10 cellular contexts compared by ENCODE assay signal in the genomic region with DNA sequence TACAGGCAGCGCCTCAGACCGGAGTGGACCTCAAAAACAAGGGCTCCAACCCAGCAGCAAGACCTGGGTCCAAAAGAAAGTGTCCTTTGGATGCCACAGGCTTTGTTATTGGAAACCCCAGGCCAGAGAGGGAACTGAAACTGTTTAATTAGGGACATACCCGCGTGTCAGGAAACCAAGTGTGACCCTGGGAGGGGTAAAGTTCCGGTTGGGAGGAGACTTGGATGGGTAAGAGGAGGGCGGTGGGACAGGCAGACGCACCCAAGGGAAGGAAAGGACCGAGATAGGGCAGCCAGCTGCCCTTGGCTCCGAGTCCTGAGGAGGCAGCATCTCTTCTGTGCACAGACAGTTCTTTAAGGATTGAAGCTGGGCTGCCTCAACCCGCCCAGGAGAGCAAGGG.
A peak's percentile ranks its signal among the peaks of the same experiment; 100 is the strongest.
DNase-seq lines count a peak whose midpoint lies in the region; ATAC-seq and TF ChIP-seq lines count a peak whose summit lies in the region.
"Had no signal": no experiment of that assay in that cellular context is flagged by ENCODE, and none has a peak within 500 bp of the region (broad histone marks: within the 10 kb centered on the region; RNA-seq: fewer than 3 reads in every experiment).

No MANE protein-coding gene starts in this region.

- H3K9me3 ChIP-seq in lower lobe of right lung: no peaks in the 10 kb centered on the region
- no peaks in the 10 kb centered on the region for H3K9me3 ChIP-seq in neural progenitor cell (ENCODE audit: low read depth)
- H3K9me3 ChIP-seq: thyroid gland had no signal

- peaks cover 5% of the 10 kb centered on the region for H3K9me3 Mint-ChIP-seq in neural progenitor cell
- H3K9me3 Mint-ChIP-seq in T-helper 2 cell treated with Interferon-gamma antibody and Interleukin-4, amounts not matched to agents 5 μg/mL and 100 μg/mL, for 36 hours: no peaks in the 10 kb centered on the region
- H3K9me3 Mint-ChIP-seq in activated naive CD8-positive, alpha-beta T cell treated with anti-CD3 and anti-CD28 coated beads, Interleukin-2, amount 50 U/mL, for 24 hours: no peaks in the 10 kb centered on the region

- H3F3A ChIP-seq in neural progenitor cell (ENCODE audit: low read depth): no peaks in the 10 kb centered on the region

- H2AFZ ChIP-seq in neural progenitor cell (replicated peaks): no peak overlapping the region

- TF ChIP-seq CTCF in lower lobe of right lung (IDR thresholded peaks at IDR 0.05) (no peak), neural progenitor cell (IDR thresholded peaks at IDR 0.05) (no peak)

- intact Hi-C loops in lower lobe of right lung (cut with DNase I): no loop called here

- H3K36me3 Mint-ChIP-seq in neural progenitor cell: peaks cover 2% of the 10 kb centered on the region
- H3K36me3 Mint-ChIP-seq in T-helper 2 cell treated with Interferon-gamma antibody and Interleukin-4, amounts not matched to agents 5 μg/mL and 100 μg/mL, for 36 hours (ENCODE audit: low read depth): no peaks in the 10 kb centered on the region
- no peaks in the 10 kb centered on the region for H3K36me3 Mint-ChIP-seq in activated naive CD8-positive, alpha-beta T cell treated with anti-CD3 and anti-CD28 coated beads, Interleukin-2, amount 50 U/mL, for 24 hours (ENCODE audit: low read depth)

- no peak overlapping the region for H3K9ac ChIP-seq in neural progenitor cell

- H3K36me3 ChIP-seq in lower lobe of right lung (no peaks in the 10 kb centered on the region), neural progenitor cell (no peaks in the 10 kb centered on the region)
- H3K36me3 ChIP-seq: thyroid gland had no signal

- no peak overlapping the region for H3K27ac Mint-ChIP-seq in neural progenitor cell
- H3K27ac Mint-ChIP-seq in T-helper 2 cell treated with Interferon-gamma antibody and Interleukin-4, amounts not matched to agents 5 μg/mL and 100 μg/mL, for 36 hours: no peak overlapping the region
- no peak overlapping the region for H3K27ac Mint-ChIP-seq in activated naive CD8-positive, alpha-beta T cell treated with anti-CD3 and anti-CD28 coated beads, Interleukin-2, amount 50 U/mL, for 24 hours

- peaks cover 11% of the 10 kb centered on the region for H3K27me3 Mint-ChIP-seq in neural progenitor cell (ENCODE audit: insufficient read depth, low read depth)
- no peaks in the 10 kb centered on the region for H3K27me3 Mint-ChIP-seq in T-helper 2 cell treated with Interferon-gamma antibody and Interleukin-4, amounts not matched to agents 5 μg/mL and 100 μg/mL, for 36 hours (ENCODE audit: low read depth)
- H3K27me3 Mint-ChIP-seq in activated naive CD8-positive, alpha-beta T cell treated with anti-CD3 and anti-CD28 coated beads, Interleukin-2, amount 50 U/mL, for 24 hours: peaks cover under 1% of the 10 kb centered on the region

- no peak overlapping the region for H3K4me2 ChIP-seq in neural progenitor cell

- H3K4me3 ChIP-seq in lower lobe of right lung (no peak overlapping the region), neural progenitor cell (no peak overlapping the region)
- H3K4me3 ChIP-seq: SK-N-MC, thyroid gland had no signal

- peak overlapping the region; percentile 44 for H3K27ac ChIP-seq in lower lobe of right lung
- H3K27ac ChIP-seq in neural progenitor cell: no peak overlapping the region
- H3K27ac ChIP-seq: SK-N-MC, thyroid gland had no signal

- peak; percentile 86 for ATAC-seq in GM18511 (IDR thresholded peaks at IDR 0.05; ENCODE audit: unreplicated experiment)
- ATAC-seq in GM21529 (IDR thresholded peaks at IDR 0.05; ENCODE audit: unreplicated experiment): peak; percentile 88
- ATAC-seq in HG03439 (IDR thresholded peaks at IDR 0.05; ENCODE audit: unreplicated experiment): peak; percentile 65
- peak in 1 of 2 donors; percentile 47 for ATAC-seq in lower lobe of right lung
- no peak for ATAC-seq in activated naive CD8-positive, alpha-beta T cell treated with anti-CD3 and anti-CD28 coated beads, Interleukin-2, amount 50 U/mL, for 24 hours

- no peaks in the 10 kb centered on the region for H3K79me2 ChIP-seq in neural progenitor cell (ENCODE audit: low read depth)

- H3K4me1 ChIP-seq in lower lobe of right lung (peaks cover 41% of the 10 kb centered on the region), neural progenitor cell (peaks cover 4% of the 10 kb centered on the region)

- H4K20me1 ChIP-seq in neural progenitor cell (ENCODE audit: low read depth): no peaks in the 10 kb centered on the region

- DNase-seq in lower lobe of right lung (no peak), neural progenitor cell (ENCODE audit: low spot score) (no peak), DMS114 treated with DMSO at 0.1 percent for 48 hours (lab: John Stamatoyannopoulos, UW; ENCODE audit: unreplicated experiment) (no peak)
- no peak for DNase-seq in T-helper 2 cell treated with Interferon-gamma antibody and Interleukin-4, amounts not matched to agents 5 μg/mL and 100 μg/mL, for 36 hours (ENCODE audit: low spot score)
- no peak for DNase-seq in activated naive CD8-positive, alpha-beta T cell treated with anti-CD3 and anti-CD28 coated beads, Interleukin-2, amount 50 U/mL, for 24 hours
- DNase-seq: thyroid gland had no signal

- H3K27me3 ChIP-seq in lower lobe of right lung (ENCODE audit: low read depth) (no peaks in the 10 kb centered on the region), neural progenitor cell (no peaks in the 10 kb centered on the region)
- H3K27me3 ChIP-seq: thyroid gland had no signal

- H3K4me3 Mint-ChIP-seq in neural progenitor cell: no peak overlapping the region
- H3K4me3 Mint-ChIP-seq in T-helper 2 cell treated with Interferon-gamma antibody and Interleukin-4, amounts not matched to agents 5 μg/mL and 100 μg/mL, for 36 hours: no peak overlapping the region
- H3K4me3 Mint-ChIP-seq in activated naive CD8-positive, alpha-beta T cell treated with anti-CD3 and anti-CD28 coated beads, Interleukin-2, amount 50 U/mL, for 24 hours: no peak overlapping the region

- peaks cover 20% of the 10 kb centered on the region for H3K4me1 Mint-ChIP-seq in neural progenitor cell
- H3K4me1 Mint-ChIP-seq in T-helper 2 cell treated with Interferon-gamma antibody and Interleukin-4, amounts not matched to agents 5 μg/mL and 100 μg/mL, for 36 hours (ENCODE audit: low read depth): peaks cover 27% of the 10 kb centered on the region
- peaks cover 40% of the 10 kb centered on the region for H3K4me1 Mint-ChIP-seq in activated naive CD8-positive, alpha-beta T cell treated with anti-CD3 and anti-CD28 coated beads, Interleukin-2, amount 50 U/mL, for 24 hours
